ENCODE assay signal across 31 cellular contexts in genomic region chr15:50106438-50106837, GRCh38. TPM values are rescaled to one million over a fixed set of nuclear protein-coding genes. Genes with fewer than 3 reads are reported as not detected.
"Had no signal": no experiment of that assay in that cellular context is flagged by ENCODE, and none has a peak within 500 bp of the region (broad histone marks: within the 10 kb centered on the region; RNA-seq: fewer than 3 reads in every experiment).

No MANE protein-coding gene starts in this region.

- H3K27ac Mint-ChIP-seq: activated naive CD4-positive, alpha-beta T cell treated with anti-CD3 and anti-CD28 coated beads, Interleukin-2, amount 10 ng/mL, durations not matched to agents 7 days and 5 days; endodermal cell; mesothelial cell of epicardium; naive B cell; T-cell had no signal

- H3K27ac ChIP-seq: breast epithelium, parathyroid adenoma, psoas muscle, testis had no signal

- DNase-seq: activated CD4-positive, alpha-beta T cell treated with anti-CD3 and anti-CD28 coated beads for 4 hours; activated CD4-positive, CD25-positive, alpha-beta regulatory T cell; activated CD8-positive, alpha-beta memory T cell treated with anti-CD3 and anti-CD28 coated beads for 24 hours; activated CD8-positive, alpha-beta memory T cell treated with anti-CD3 and anti-CD28 coated beads, Interleukin-2, amount 50 U/mL, for 4 hours; activated effector memory CD4-positive, alpha-beta T cell treated with anti-CD3 and anti-CD28 coated beads, Interleukin-2, amount 50 U/mL, for 16 hours; activated naive CD4-positive, alpha-beta T cell treated with anti-CD3 and anti-CD28 coated beads, Interleukin-2, amount 10 ng/mL, durations not matched to agents 7 days and 5 days; activated T-cell treated with anti-CD3 and anti-CD28 coated beads, Interleukin-2, amount 50 U/mL, for 24 hours; central memory CD4-positive, alpha-beta T cell; endodermal cell; foreskin fibroblast; head of caudate nucleus; hippocampal formation; kidney; left colon; naive B cell; occipital lobe; psoas muscle; sigmoid colon; small intestine; stimulated activated CD4-positive, alpha-beta T cell treated with anti-CD3 and anti-CD28 coated beads, Interleukin-1b, Interleukin-23, amount 100 ng/mL, for 48 hours; stimulated activated naive CD4-positive, alpha-beta T cell treated with Interleukin-2 at 50 U/mL for 16 hours; T-cell; testis; trophoblast cell; uterus had no signal

- H3K27me3 ChIP-seq: breast epithelium, sigmoid colon, testis, uterus had no signal

- H3K27me3 Mint-ChIP-seq: activated naive CD4-positive, alpha-beta T cell treated with anti-CD3 and anti-CD28 coated beads, Interleukin-2, amount 10 ng/mL, durations not matched to agents 7 days and 5 days; dendritic cell treated with granulocyte-macrophage colony-stimulating factor and Interleukin-4, amounts not matched to agents 40 ng/mL and 50 ng/mL, for 4 days; T-cell had no signal

- H3K4me1 ChIP-seq: breast epithelium, parathyroid adenoma, psoas muscle, sigmoid colon, uterus had no signal

- ATAC-seq: esophagus mucosa, left colon, psoas muscle, T-cell had no signal

- H3K9me3 Mint-ChIP-seq: activated T-cell treated with anti-CD3 and anti-CD28 coated beads, Interleukin-2, amount 50 U/mL, for 24 hours; endodermal cell had no signal

- H3K9me3 ChIP-seq: breast epithelium, psoas muscle, sigmoid colon, testis, uterus had no signal

- H3K4me1 Mint-ChIP-seq: endodermal cell, neural crest cell had no signal

- H3K4me3 Mint-ChIP-seq: activated naive CD4-positive, alpha-beta T cell treated with anti-CD3 and anti-CD28 coated beads, Interleukin-2, amount 10 ng/mL, durations not matched to agents 7 days and 5 days; activated T-cell treated with anti-CD3 and anti-CD28 coated beads, Interleukin-2, amount 50 U/mL, for 24 hours; dendritic cell treated with granulocyte-macrophage colony-stimulating factor and Interleukin-4, amounts not matched to agents 40 ng/mL and 50 ng/mL, for 4 days; endodermal cell; mesothelial cell of epicardium; naive B cell; neural crest cell; T-cell had no signal

- H3K36me3 ChIP-seq: breast epithelium, sigmoid colon, uterus had no signal

- H3K4me3 ChIP-seq: breast epithelium, psoas muscle, sigmoid colon, testis, uterus had no signal

- H3K36me3 Mint-ChIP-seq: naive B cell, T-cell had no signal

RNA-seq across cellular contexts. Expression of gene ATP8B4, which starts 12.6 kb away (rescaled TPM):
- total RNA-seq: neural crest cell had no signal
